ENCODE assay signal across 1 cellular context in genomic region chr2:219506153-219506801, GRCh38.
TF ChIP-seq lines count a peak whose summit lies in the region.

No MANE protein-coding gene starts in this region.

TF ChIP-seq in K562, 482 proteins besides CTCF, POLR2A, EP300 and RAD21:
- TF ChIP-seq RBFOX2 (IDR thresholded peaks at IDR 0.05; ENCODE audit: low read depth, low read length) = peak; percentile 31; the same call in 1 of the 2 replicates
- no peak for TF ChIP-seq VEZF1 (CRISPR knock-in tag; IDR thresholded peaks at IDR 0.05)
